1 cellular context compared by ENCODE assay signal in the genomic region with DNA sequence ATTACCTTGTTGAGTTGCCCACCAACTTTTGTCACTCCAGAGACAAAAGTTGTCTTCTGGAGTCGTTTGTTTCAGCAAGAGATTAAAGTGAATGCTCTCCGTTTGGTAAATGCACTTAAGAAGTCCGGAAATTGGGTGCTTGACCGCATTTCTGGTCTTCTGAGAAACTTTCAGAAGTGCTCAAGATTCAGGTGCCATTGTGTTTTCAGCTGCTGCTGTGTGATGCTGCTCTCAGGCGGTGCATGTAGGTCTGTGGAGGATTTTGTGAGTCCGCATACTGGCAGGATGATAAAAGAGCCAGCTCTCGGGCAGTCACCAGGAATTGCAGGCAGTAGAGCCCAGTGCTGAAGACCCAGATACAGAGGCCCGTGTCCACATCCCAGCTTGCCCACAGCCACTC.
A peak's percentile ranks its signal among the peaks of the same experiment; 100 is the strongest.
TF ChIP-seq lines count a peak whose summit lies in the region.

No MANE protein-coding gene starts in this region.

TF ChIP-seq in GM12878, 131 proteins besides CTCF, POLR2A, EP300 and RAD21:
- TF ChIP-seq, protein P1, sequence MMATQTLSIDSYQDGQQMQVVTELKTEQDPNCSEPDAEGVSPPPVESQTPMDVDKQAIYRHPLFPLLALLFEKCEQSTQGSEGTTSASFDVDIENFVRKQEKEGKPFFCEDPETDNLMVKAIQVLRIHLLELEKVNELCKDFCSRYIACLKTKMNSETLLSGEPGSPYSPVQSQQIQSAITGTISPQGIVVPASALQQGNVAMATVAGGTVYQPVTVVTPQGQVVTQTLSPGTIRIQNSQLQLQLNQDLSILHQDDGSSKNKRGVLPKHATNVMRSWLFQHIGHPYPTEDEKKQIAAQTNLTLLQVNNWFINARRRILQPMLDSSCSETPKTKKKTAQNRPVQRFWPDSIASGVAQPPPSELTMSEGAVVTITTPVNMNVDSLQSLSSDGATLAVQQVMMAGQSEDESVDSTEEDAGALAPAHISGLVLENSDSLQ (IDR thresholded peaks at IDR 0.05): no peak
- TF ChIP-seq CBX5 (IDR thresholded peaks at IDR 0.05; ENCODE audit: low read depth) (no peak), SMAD1 (IDR thresholded peaks at IDR 0.05; ENCODE audit: low read depth, partially characterized antibody) (no peak), RUNX3 (IDR thresholded peaks at IDR 0.05; ENCODE audit: low read length) (peak; percentile 28; the same call in 1 of the 2 replicates)
